ENCODE assay signal across 10 cellular contexts in the genomic region with DNA sequence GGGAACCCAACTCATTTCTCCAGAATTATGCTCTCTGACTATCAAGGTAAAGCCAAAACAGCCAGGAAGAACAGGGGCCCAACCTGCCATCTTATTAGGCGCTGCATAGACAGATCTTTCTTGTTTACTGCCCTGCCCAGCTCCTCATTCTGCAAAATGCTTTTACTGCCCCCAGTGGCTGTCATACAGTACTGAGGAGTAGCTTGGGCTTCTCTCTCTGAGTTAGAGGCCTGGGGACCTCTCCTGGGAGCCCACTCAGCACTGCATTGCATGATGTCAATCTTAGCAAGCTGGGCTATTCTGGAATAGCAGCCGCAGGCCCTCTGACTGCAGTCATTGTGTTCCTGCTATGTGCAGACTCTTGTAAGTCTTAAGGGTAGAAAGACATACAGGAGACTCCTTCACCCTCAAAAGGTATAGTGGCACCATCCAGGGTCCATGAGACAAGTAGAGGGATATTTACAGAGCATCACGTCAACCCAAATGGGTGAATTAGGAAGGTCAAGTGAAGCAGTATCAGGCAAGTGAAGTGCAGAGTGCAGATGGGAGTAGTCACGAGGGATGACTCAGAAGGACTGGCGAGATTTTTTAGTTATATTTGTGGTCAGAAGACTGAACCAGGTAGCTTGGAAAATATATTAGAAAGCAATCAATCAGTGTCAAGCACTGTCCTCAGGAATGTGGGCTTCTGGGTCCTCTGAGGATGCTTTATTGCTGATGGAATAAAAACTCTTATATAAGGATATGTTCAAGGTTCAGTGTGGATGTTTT.
A peak's percentile ranks its signal among the peaks of the same experiment; 100 is the strongest.
DNase-seq lines count a peak whose midpoint lies in the region; ATAC-seq, FAIRE-seq and TF ChIP-seq lines count a peak whose summit lies in the region.
"Had no signal": no experiment of that assay in that cellular context is flagged by ENCODE, and none has a peak within 500 bp of the region (broad histone marks: within the 10 kb centered on the region; RNA-seq: fewer than 3 reads in every experiment).

No MANE protein-coding gene starts in this region.

- no peak overlapping the region for H3K9ac ChIP-seq in colonic mucosa (ENCODE audit: low read depth in 2 of 2, low read length in 2 of 2)

- ATAC-seq in HG03095 (IDR thresholded peaks at IDR 0.05; ENCODE audit: unreplicated experiment) = no peak
- no peak for ATAC-seq in gastrocnemius medialis

- H3K27ac Mint-ChIP-seq in endothelial cell (ENCODE audit: unreplicated experiment) = no peak overlapping the region
- H3K27ac Mint-ChIP-seq: activated naive CD8-positive, alpha-beta T cell; naive thymus-derived CD8-positive, alpha-beta T cell had no signal

- no peak for TF ChIP-seq POLR2A in gastrocnemius medialis (IDR thresholded peaks at IDR 0.05)

- H3K27me3 Mint-ChIP-seq in endothelial cell (ENCODE audit: unreplicated experiment) = peaks cover 2% of the 10 kb centered on the region

- in situ Hi-C loops in gastrocnemius medialis (cut with MboI; ENCODE audit: low sequenced_read_pairs in 4 of 4) = no loop called here

- peaks cover 11% of the 10 kb centered on the region for H3K4me1 Mint-ChIP-seq in endothelial cell (ENCODE audit: unreplicated experiment)
- H3K4me1 Mint-ChIP-seq: naive thymus-derived CD8-positive, alpha-beta T cell had no signal

- H3K36me3 Mint-ChIP-seq in endothelial cell (ENCODE audit: low read depth, unreplicated experiment) = no peaks in the 10 kb centered on the region
- H3K36me3 Mint-ChIP-seq: activated naive CD8-positive, alpha-beta T cell; naive thymus-derived CD8-positive, alpha-beta T cell had no signal

- FAIRE-seq in urothelium cell line (lab: Jason Lieb, UNC) = no peak

- H3K36me3 ChIP-seq in colonic mucosa = no peaks in the 10 kb centered on the region
- H3K36me3 ChIP-seq in gastrocnemius medialis = no peaks in the 10 kb centered on the region

- no peak overlapping the region for H3K4me3 Mint-ChIP-seq in endothelial cell (ENCODE audit: unreplicated experiment)
- H3K4me3 Mint-ChIP-seq: activated naive CD8-positive, alpha-beta T cell; naive thymus-derived CD8-positive, alpha-beta T cell had no signal

- H3K27me3 ChIP-seq in colonic mucosa = no peaks in the 10 kb centered on the region
- H3K27me3 ChIP-seq in gastrocnemius medialis = no peaks in the 10 kb centered on the region

- intact Hi-C loops in colonic mucosa (cut with DNase I) = no loop called here
- intact Hi-C loops in gastrocnemius medialis (cut with DNase I; ENCODE audit: low total_unique reads) = no loop called here

- H3K9me3 ChIP-seq in colonic mucosa (no peaks in the 10 kb centered on the region), gastrocnemius medialis (no peaks in the 10 kb centered on the region)

- TF ChIP-seq CTCF in LNCaP clone FGC (IDR thresholded peaks at IDR 0.05; ENCODE audit: control insufficient read depth, extremely low read depth, insufficient read depth) (peak; percentile 48), endothelial cell (IDR thresholded peaks at IDR 0.05; ENCODE audit: unreplicated experiment) (peak; percentile 39), colonic mucosa (IDR thresholded peaks at IDR 0.05) (no peak), gastrocnemius medialis (IDR thresholded peaks at IDR 0.05 in 4 of 5, conservative IDR thresholded peaks at IDR 0.05 in 1 of 5) (no peak)

- H3K4me3 ChIP-seq in LNCaP clone FGC (ENCODE audit: low read depth, low read length) (no peak overlapping the region), colonic mucosa (no peak overlapping the region), gastrocnemius medialis (no peak overlapping the region)

- H3K9me3 Mint-ChIP-seq in endothelial cell (ENCODE audit: unreplicated experiment) = no peaks in the 10 kb centered on the region
- H3K9me3 Mint-ChIP-seq: naive thymus-derived CD8-positive, alpha-beta T cell had no signal

- DNase-seq in stimulated activated CD4-positive, alpha-beta T cell treated with anti-CD3 and anti-CD28 coated beads, Interleukin-1b, Interleukin-23, amount 100 ng/mL, for 48 hours = peak; percentile 3
- DNase-seq in stimulated activated CD4-positive, alpha-beta T cell treated with anti-CD3 and anti-CD28 coated beads, Interleukin-2, amount 100 ng/mL, for 48 hours = no peak
- DNase-seq in LNCaP clone FGC (ENCODE audit: low read depth) (peak; percentile 6), endothelial cell (ENCODE audit: low spot score) (peak; percentile 9), urothelium cell line (ENCODE audit: low spot score) (peak; percentile 70), colonic mucosa (no peak), gastrocnemius medialis (no peak)
- DNase-seq: naive thymus-derived CD8-positive, alpha-beta T cell had no signal

- H3K4me1 ChIP-seq in colonic mucosa (no peaks in the 10 kb centered on the region), gastrocnemius medialis (no peaks in the 10 kb centered on the region)

- H3K27ac ChIP-seq in colonic mucosa (no peak overlapping the region), gastrocnemius medialis (no peak overlapping the region)

Comparison
In these comparisons a context has a peak if more than half of its experiments do, and no peak if none do; other contexts are left out.
1. DNase-seq: peak in stimulated activated CD4-positive, alpha-beta T cell treated with anti-CD3 and anti-CD28 coated beads, Interleukin-1b, Interleukin-23, amount 100 ng/mL, for 48 hours (single experiment), LNCaP clone FGC (single experiment), endothelial cell (single experiment) and urothelium cell line (single experiment); none in stimulated activated CD4-positive, alpha-beta T cell treated with anti-CD3 and anti-CD28 coated beads, Interleukin-2, amount 100 ng/mL, for 48 hours (0 of 2), colonic mucosa (single experiment) and gastrocnemius medialis (0 of 2).
2. CTCF ChIP-seq: peak in LNCaP clone FGC (single experiment) and endothelial cell (single experiment); none in colonic mucosa (single experiment) and gastrocnemius medialis (0 of 5).